ENCODE assay signal across 8 cellular contexts in the genomic region with DNA sequence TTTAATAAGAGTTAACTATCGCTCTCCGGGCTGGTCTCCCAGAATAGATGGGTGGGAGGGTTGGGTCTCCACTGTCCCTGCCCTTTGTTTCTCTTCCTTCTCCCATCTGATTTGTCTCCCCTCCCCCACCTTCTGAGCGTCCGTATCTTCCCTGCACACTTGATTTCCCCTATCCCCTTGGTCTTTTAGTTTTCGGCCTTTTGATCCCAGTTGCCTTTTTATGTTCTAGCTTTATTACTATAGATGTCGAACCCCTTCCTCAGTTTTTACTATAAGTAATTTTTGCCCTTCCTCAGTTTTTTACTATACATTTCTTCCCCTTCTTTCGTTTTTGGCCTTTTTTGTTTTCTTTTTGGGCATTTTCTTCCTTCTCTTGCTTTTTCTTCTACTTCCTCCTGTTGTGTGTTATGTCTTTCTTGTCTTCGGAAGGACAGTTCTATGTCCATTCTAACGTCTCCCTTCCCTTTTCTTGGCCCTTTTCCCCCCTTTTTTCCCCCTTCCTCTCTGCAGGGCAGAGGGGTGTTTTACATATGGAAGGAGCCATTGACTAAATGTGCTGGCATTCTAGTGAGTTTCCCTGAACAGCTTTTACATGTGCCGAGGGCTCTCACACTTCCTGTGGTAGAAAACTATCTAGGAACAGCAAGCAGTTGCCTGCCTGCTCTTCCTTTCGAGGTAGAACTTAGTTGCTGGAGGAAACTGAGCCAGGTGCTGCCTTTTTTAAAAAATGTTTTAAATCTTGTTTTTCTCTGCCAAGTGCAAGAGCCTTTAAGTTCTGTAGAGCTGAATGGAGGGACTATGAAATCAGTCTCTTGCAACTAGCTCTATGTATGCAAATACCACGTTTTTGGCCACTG. TPM values are rescaled to one million over a fixed set of nuclear protein-coding genes. Genes with fewer than 3 reads are reported as not detected.
DNase-seq lines count a peak whose midpoint lies in the region; ATAC-seq and TF ChIP-seq lines count a peak whose summit lies in the region.

No MANE protein-coding gene starts in this region.

- 17% methylated on average over 12 of the region's 12 CpGs for WGBS in hepatocyte (ENCODE audit: low lambda C conversion rate, missing lambda C conversion rate)

- H3K4me3 ChIP-seq in Panc1 (ENCODE audit: low read depth in 2 of 2, low read length in 2 of 2) = peak overlapping the region; percentile 62 to 64
- H3K4me3 ChIP-seq in hepatocyte = peak overlapping the region; percentile 99
- H3K4me3 ChIP-seq in subcutaneous abdominal adipose tissue (ENCODE audit: low read depth in 1 of 5, low read length in 5 of 5) = peak overlapping the region; percentile 50 to 91 (median 88)

- no peaks in the 10 kb centered on the region for H4K20me1 ChIP-seq in hepatocyte (ENCODE audit: insufficient read depth, poor library complexity, severe bottlenecking)

- CTCF ChIA-PET in Panc1 (lab: Charles Lee) = no interaction called here

- intact Hi-C loops in Panc1 (cut with micrococcal nuclease; ENCODE audit: unreplicated experiment) = no loop called here

- BruUV-seq in Panc1 (replicated peaks; lab: Mats Ljungman, UMichigan) = no TSS peak

- peak overlapping the region in 3 of 5 donors; percentile 21 to 40 (median 29) for H3K9ac ChIP-seq in subcutaneous abdominal adipose tissue (ENCODE audit: low read length in 5 of 5)

- ATAC-seq in Panc1 = no peak

- in situ Hi-C loops in Panc1 (cut with HindIII; ENCODE audit: low pct_unique_long_range_greater_than_20kb, low sequenced_read_pairs) = no loop called here

- H3K9me2 ChIP-seq in hepatocyte (replicated peaks; ENCODE audit: insufficient read depth) = no peaks in the 10 kb centered on the region

- POLR2A ChIA-PET in Panc1 (lab: Charles Lee) = interaction anchor here (0.5 to 0.7 kb wide), 3 partner anchors 168 to 270 kb away, joined by 3 to 6 read pairs (median 4); no protein-coding TSS in a partner anchor

- peaks cover 69% of the 10 kb centered on the region for H3K79me2 ChIP-seq in hepatocyte

- TF ChIP-seq CTCF in Panc1 (IDR thresholded peaks at IDR 0.05) (no peak), hepatocyte (IDR thresholded peaks at IDR 0.05; ENCODE audit: poor library complexity) (no peak)

- DNase-seq in activated effector memory CD4-positive, alpha-beta T cell treated with anti-CD3 and anti-CD28 coated beads, Interleukin-2, amount 50 U/mL, for 16 hours = peak; percentile 10
- DNase-seq in activated effector memory CD4-positive, alpha-beta T cell treated with Interleukin-2 at 50 U/mL for 16 hours = no peak
- DNase-seq in Panc1 (ENCODE audit: low read depth, low spot score) (no peak), hepatocyte (ENCODE audit: low spot score) (peak; percentile 40), NCI-H1436 (lab: John Stamatoyannopoulos, UW) (no peak), inferior parietal cortex (ENCODE audit: extremely low spot score) (no peak), COR-L47 (lab: John Stamatoyannopoulos, UW) (no peak)

- peak overlapping the region; percentile 98 for H2AFZ ChIP-seq in hepatocyte

- peak overlapping the region; percentile 82 for H3K27ac ChIP-seq in Panc1 (ENCODE audit: low read length)
- peak overlapping the region; percentile 76 for H3K27ac ChIP-seq in hepatocyte
- peak overlapping the region; percentile 58 for H3K27ac ChIP-seq in subcutaneous abdominal adipose tissue (ENCODE audit: low read depth, low read length)

- H3K27me3 ChIP-seq in Panc1 (ENCODE audit: control insufficient read depth, insufficient read depth, low read length) (no peaks in the 10 kb centered on the region), hepatocyte (no peaks in the 10 kb centered on the region), subcutaneous abdominal adipose tissue (ENCODE audit: control insufficient read depth in 5 of 5, insufficient read depth in 4 of 5, low read length in 5 of 5) (peaks cover 0 to 3% (median 0%) of the 10 kb centered on the region in 5 donors)

- peak overlapping the region; percentile 96 for H3K4me2 ChIP-seq in hepatocyte

- no peaks in the 10 kb centered on the region; the same call in 1 of the 2 replicates for H3K36me3 ChIP-seq in Panc1 (ENCODE audit: control insufficient read depth, insufficient read depth, low read length)
- no peaks in the 10 kb centered on the region for H3K36me3 ChIP-seq in hepatocyte (replicated peaks; ENCODE audit: insufficient read depth, low read depth)
- H3K36me3 ChIP-seq in subcutaneous abdominal adipose tissue (ENCODE audit: control insufficient read depth in 5 of 5, insufficient read depth in 5 of 5, low read length in 5 of 5) = no peaks in the 10 kb centered on the region

- H3K9me3 ChIP-seq in Panc1 (ENCODE audit: control insufficient read depth, insufficient read depth, low read depth, low read length) (no peaks in the 10 kb centered on the region), hepatocyte (ENCODE audit: low read depth) (no peaks in the 10 kb centered on the region), subcutaneous abdominal adipose tissue (ENCODE audit: control insufficient read depth in 5 of 5, low read length in 5 of 5) (no peaks in the 10 kb centered on the region)

- H3K4me1 ChIP-seq in Panc1 (ENCODE audit: control insufficient read depth, insufficient read depth, low read length) (peaks cover 13% of the 10 kb centered on the region), hepatocyte (ENCODE audit: insufficient read depth) (no peaks in the 10 kb centered on the region), subcutaneous abdominal adipose tissue (ENCODE audit: control insufficient read depth in 5 of 5, insufficient read depth in 5 of 5, low read length in 5 of 5) (peaks cover 0 to 52% (median 42%) of the 10 kb centered on the region in 5 donors)

RNA-seq across cellular contexts. Expression of a gene that starts 2.8 kb away (rescaled TPM):
- total RNA-seq in Panc1 (2021; ENCODE audit: unreplicated experiment) (2.3 TPM), hepatocyte (10.4 and 13.6 TPM in 2 replicates)
- polyA plus RNA-seq in Panc1 (2012; ENCODE audit: insufficient read length) = 0.44 TPM
- polyA plus RNA-seq in hepatocyte = 2.4 and 3.2 TPM in 2 replicates

RNA-seq across cellular contexts. Expression of a gene that starts 35.6 kb away (rescaled TPM):
- 20.8 TPM for total RNA-seq in Panc1 (2021; ENCODE audit: unreplicated experiment)
- polyA plus RNA-seq in Panc1 (2012; ENCODE audit: insufficient read length) = 6.5 TPM
- 22.1 and 23.5 TPM in 2 replicates for total RNA-seq in hepatocyte
- 9.9 and 10.7 TPM in 2 replicates for polyA plus RNA-seq in hepatocyte

Comparison
In these comparisons a context has a peak if more than half of its experiments do, and no peak if none do; other contexts are left out.
1. DNase-seq: peak in activated effector memory CD4-positive, alpha-beta T cell treated with anti-CD3 and anti-CD28 coated beads, Interleukin-2, amount 50 U/mL, for 16 hours (single experiment) and hepatocyte (single experiment); none in activated effector memory CD4-positive, alpha-beta T cell treated with Interleukin-2 at 50 U/mL for 16 hours (single experiment), Panc1 (single experiment), NCI-H1436 (single experiment), inferior parietal cortex (single experiment) and COR-L47 (single experiment).
2. Peak in every context shown above with its lines, with median percentiles within 50 percentile points of each other: H3K27ac ChIP-seq and H3K4me3 ChIP-seq.